ENCODE assay signal across 13 cellular contexts in the genomic region with DNA sequence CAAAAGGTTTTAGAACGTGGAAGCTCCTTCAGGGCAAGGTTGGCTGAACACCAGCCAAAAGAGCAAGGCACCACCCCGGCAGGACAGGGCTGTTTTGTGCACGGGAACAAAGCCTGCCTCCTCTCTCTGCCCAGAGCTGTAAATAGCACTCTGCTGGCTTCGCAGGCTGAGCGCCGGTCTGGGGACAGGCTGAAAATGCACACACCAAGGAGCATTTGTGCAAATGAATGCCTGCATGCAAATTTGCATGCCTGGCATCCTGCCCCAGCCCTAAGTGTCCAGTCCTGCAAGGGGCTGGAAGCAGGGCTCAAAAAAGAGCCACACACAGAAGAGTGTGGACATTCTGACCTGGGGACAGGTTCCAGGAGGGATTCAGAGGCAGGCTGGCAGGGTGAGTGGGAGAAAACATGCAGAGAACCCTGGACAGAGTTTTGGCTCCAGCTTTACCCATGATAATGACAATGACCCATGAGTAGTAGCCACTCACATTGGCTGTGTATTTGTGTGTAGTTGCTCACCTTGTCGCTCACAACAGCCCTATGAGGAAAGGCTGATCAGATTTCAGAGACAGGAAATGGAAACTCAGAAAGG. TPM values are rescaled to one million over a fixed set of nuclear protein-coding genes. Genes with fewer than 3 reads are reported as not detected.
DNase-seq lines count a peak whose midpoint lies in the region; ATAC-seq and TF ChIP-seq lines count a peak whose summit lies in the region.
"Had no signal": no experiment of that assay in that cellular context is flagged by ENCODE, and none has a peak within 500 bp of the region (broad histone marks: within the 10 kb centered on the region; RNA-seq: fewer than 3 reads in every experiment).

No MANE protein-coding gene starts in this region.

- no peak for TF ChIP-seq POLR2A in prostate gland (IDR thresholded peaks at IDR 0.05)

- no peaks in the 10 kb centered on the region for H3K4me1 ChIP-seq in HEK293 (ENCODE audit: control insufficient read depth, insufficient read depth, low read length)
- H3K4me1 ChIP-seq in prostate gland (replicated peaks): peaks cover 8% of the 10 kb centered on the region
- H3K4me1 ChIP-seq: vagina had no signal

- CTCF ChIA-PET in HEK293 (lab: Yijun Ruan, JAX): interaction anchor here (0.7 to 0.8 kb wide), 2 partner anchors 10 to 65 kb away, joined by 3 to 4 read pairs; no protein-coding TSS in a partner anchor

- H3K27me3 Mint-ChIP-seq in naive thymus-derived CD8-positive, alpha-beta T cell: no peaks in the 10 kb centered on the region
- H3K27me3 Mint-ChIP-seq: natural killer cell treated with Interleukin-12 subunit alpha and Interleukin-12 subunit beta and Interleukin-15 and Interleukin-18, amount 100 ng/mL, for 72 hours had no signal

- no peaks in the 10 kb centered on the region for H3K27me3 ChIP-seq in prostate gland (replicated peaks; ENCODE audit: insufficient read depth)
- H3K27me3 ChIP-seq: vagina had no signal

- H3K4me1 Mint-ChIP-seq in naive thymus-derived CD8-positive, alpha-beta T cell: peaks cover 0 to 10% (median 3%) of the 10 kb centered on the region in 4 donors

- 12% methylated on average over 7 of the region's 7 CpGs for WGBS in prostate gland

- TF ChIP-seq CTCF in HEK293 (tag by site-specific recombination; IDR thresholded peaks at IDR 0.05) (no peak), prostate gland (IDR thresholded peaks at IDR 0.05) (no peak)

- H3K9me3 ChIP-seq in HEK293 (ENCODE audit: control insufficient read depth, insufficient read depth, low read depth, low read length) (no peaks in the 10 kb centered on the region), prostate gland (no peaks in the 10 kb centered on the region)

- H3K27ac ChIP-seq in HEK293 (ENCODE audit: extremely low read depth, low read depth, low read length) (no peak overlapping the region), prostate gland (peak overlapping the region in 1 of 2 donors; percentile 31)
- H3K27ac ChIP-seq: vagina had no signal

- H3K4me3 ChIP-seq in HEK293 (ENCODE audit: low read depth, low read length): no peak overlapping the region
- no peak overlapping the region for H3K4me3 ChIP-seq in prostate gland
- H3K4me3 ChIP-seq: K562, vagina had no signal

- H3K9me3 Mint-ChIP-seq in naive thymus-derived CD8-positive, alpha-beta T cell: peaks cover 7 to 20% (median 11%) of the 10 kb centered on the region in 9 donors

- H3K4me3 Mint-ChIP-seq in naive thymus-derived CD8-positive, alpha-beta T cell: no peak overlapping the region
- H3K4me3 Mint-ChIP-seq: natural killer cell treated with Interleukin-12 subunit alpha and Interleukin-12 subunit beta and Interleukin-15 and Interleukin-18, amount 100 ng/mL, for 72 hours had no signal

- H3K36me3 ChIP-seq in HEK293 (ENCODE audit: control insufficient read depth in 2 of 2, insufficient read depth in 1 of 2, low read length in 2 of 2) (peaks cover 0 to 3% of the 10 kb centered on the region in 2 experiments; a peak in 1 of 3 replicates), prostate gland (no peaks in the 10 kb centered on the region)

- peak; percentile 53 for DNase-seq in astrocyte of the hippocampus (ENCODE audit: low read depth, low spot score)
- peak; percentile 8 to 48 for DNase-seq in hippocampal formation (lab: John Stamatoyannopoulos, UW)
- DNase-seq in prostate gland (ENCODE audit: low spot score): peak; percentile 37
- DNase-seq in OCI-M2 (lab: John Stamatoyannopoulos, UW; ENCODE audit: unreplicated experiment): no peak
- DNase-seq in SIG-M5 (lab: John Stamatoyannopoulos, UW): no peak
- DNase-seq in naive thymus-derived CD8-positive, alpha-beta T cell: no peak
- DNase-seq: DMS 273 treated with DMSO at 0.1 percent for 48 hours, NCI-H526 treated with DMSO at 0.1 percent for 48 hours had no signal

- POLR2A ChIA-PET in HEK293 (lab: Yijun Ruan, JAX): no interaction called here
- POLR2A ChIA-PET in naive thymus-derived CD8-positive, alpha-beta T cell (lab: Charles Lee): no interaction called here

- ATAC-seq in GM18520 (IDR thresholded peaks at IDR 0.05; ENCODE audit: unreplicated experiment): no peak
- no peak for ATAC-seq in naive thymus-derived CD8-positive, alpha-beta T cell
- ATAC-seq: K562; natural killer cell treated with Interleukin-12 subunit alpha and Interleukin-12 subunit beta and Interleukin-15 and Interleukin-18, amount 100 ng/mL, for 72 hours had no signal

- no peak overlapping the region for H3K27ac Mint-ChIP-seq in naive thymus-derived CD8-positive, alpha-beta T cell
- H3K27ac Mint-ChIP-seq: natural killer cell treated with Interleukin-12 subunit alpha and Interleukin-12 subunit beta and Interleukin-15 and Interleukin-18, amount 100 ng/mL, for 72 hours had no signal

- peaks cover 8 to 41% (median 26%) of the 10 kb centered on the region in 3 donors for H3K36me3 Mint-ChIP-seq in naive thymus-derived CD8-positive, alpha-beta T cell

- intact Hi-C loops in prostate gland (cut with DNase I): no loop called here

TF ChIP-seq in HEK293, 187 proteins besides CTCF, POLR2A, EP300 and RAD21:
- TF ChIP-seq FEZF1 (tag by site-specific recombination; IDR thresholded peaks at IDR 0.05): 0 out of 2 replicates have a peak, but pooled peaks have one; percentile 49
- no peak for TF ChIP-seq TCF7L2 (IDR thresholded peaks at IDR 0.05; ENCODE audit: borderline replicate concordance, low read depth, low read length)

RNA-seq across cellular contexts. Expression of a gene that starts 11.7 kb away (rescaled TPM):
- 10 to 100 TPM; 67.4 to 74.7 TPM for total RNA-seq in prostate gland
- 1 to 10 TPM; 10.0 TPM for total RNA-seq in naive thymus-derived CD8-positive, alpha-beta T cell
- polyA plus RNA-seq in naive thymus-derived CD8-positive, alpha-beta T cell: 1 to 10 TPM; 1.7 to 2.4 (median 1.7) TPM

Comparison
In these comparisons a context has a peak if more than half of its experiments do, and no peak if none do; other contexts are left out.
1. DNase-seq: peak in astrocyte of the hippocampus (single experiment), hippocampal formation (2 of 2) and prostate gland (single experiment); none in OCI-M2 (single experiment), SIG-M5 (single experiment) and naive thymus-derived CD8-positive, alpha-beta T cell (0 of 10).
2. RNA of a gene that starts 11.7 kb away (total RNA-seq): 67.4 to 74.7 TPM in prostate gland; 10.0 TPM in naive thymus-derived CD8-positive, alpha-beta T cell; every median in the first group is over 4 times any median in the second.